2 cellular contexts compared by ENCODE assay signal in the genomic region with DNA sequence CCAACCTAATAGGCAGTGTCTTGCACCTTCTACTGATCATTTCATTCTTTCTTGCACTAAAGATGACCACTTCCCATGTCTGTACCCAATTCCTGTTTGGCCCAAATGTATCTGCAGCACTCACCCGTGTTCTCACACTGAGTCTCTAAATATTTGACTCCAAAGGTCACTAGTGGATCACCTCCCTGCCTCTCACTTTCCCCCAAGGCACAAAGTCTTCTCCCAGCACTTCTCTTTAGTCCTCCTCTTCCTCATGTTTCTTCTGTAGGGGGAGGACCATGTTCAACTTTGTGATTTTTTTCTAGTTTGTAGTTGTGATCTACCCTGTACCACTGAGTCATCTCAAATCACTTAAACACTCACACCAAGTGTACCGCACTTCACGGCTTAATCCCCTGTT.
TF ChIP-seq lines count a peak whose summit lies in the region.

No MANE protein-coding gene starts in this region.

TF ChIP-seq in GM23338, 12 proteins besides CTCF, POLR2A, EP300 and RAD21 (continues in another document):
- TF ChIP-seq NANOG (IDR thresholded peaks at IDR 0.05; ENCODE audit: borderline replicate concordance) (no peak), EZH2 (IDR thresholded peaks at IDR 0.05; ENCODE audit: low read depth, unreplicated experiment) (no peak), CREB1 (CRISPR knock-in tag; IDR thresholded peaks at IDR 0.05; ENCODE audit: low read depth) (no peak), EZH2phosphoT487 (IDR thresholded peaks at IDR 0.05; ENCODE audit: unreplicated experiment) (no peak), REST (IDR thresholded peaks at IDR 0.05; ENCODE audit: unreplicated experiment) (no peak), ZNF331 (CRISPR knock-in tag; IDR thresholded peaks at IDR 0.05; ENCODE audit: low read depth) (no peak), STAT1 (IDR thresholded peaks at IDR 0.05; ENCODE audit: unreplicated experiment) (no peak), JUNB (IDR thresholded peaks at IDR 0.05; ENCODE audit: unreplicated experiment) (no peak), POLR2AphosphoS5 (IDR thresholded peaks at IDR 0.05; ENCODE audit: low read depth) (no peak), ZNF114 (CRISPR knock-in tag; IDR thresholded peaks at IDR 0.05) (no peak)
- TF ChIP-seq, protein P1, sequence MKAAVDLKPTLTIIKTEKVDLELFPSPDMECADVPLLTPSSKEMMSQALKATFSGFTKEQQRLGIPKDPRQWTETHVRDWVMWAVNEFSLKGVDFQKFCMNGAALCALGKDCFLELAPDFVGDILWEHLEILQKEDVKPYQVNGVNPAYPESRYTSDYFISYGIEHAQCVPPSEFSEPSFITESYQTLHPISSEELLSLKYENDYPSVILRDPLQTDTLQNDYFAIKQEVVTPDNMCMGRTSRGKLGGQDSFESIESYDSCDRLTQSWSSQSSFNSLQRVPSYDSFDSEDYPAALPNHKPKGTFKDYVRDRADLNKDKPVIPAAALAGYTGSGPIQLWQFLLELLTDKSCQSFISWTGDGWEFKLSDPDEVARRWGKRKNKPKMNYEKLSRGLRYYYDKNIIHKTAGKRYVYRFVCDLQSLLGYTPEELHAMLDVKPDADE (IDR thresholded peaks at IDR 0.05), result no peak

TF ChIP-seq in H1, 55 proteins besides CTCF, POLR2A, EP300 and RAD21:
- no peak for TF ChIP-seq RXRA (IDR thresholded peaks at IDR 0.05; ENCODE audit: insufficient read depth, low read depth, low read length)
- no peak for TF ChIP-seq BCL11A (IDR thresholded peaks at IDR 0.05; ENCODE audit: low read depth in 2 of 2, low read length in 2 of 2)
- TF ChIP-seq MAFK (IDR thresholded peaks at IDR 0.05; ENCODE audit: low read depth, low read length), result no peak
- TF ChIP-seq ZNF274 (IDR thresholded peaks at IDR 0.05; ENCODE audit: borderline replicate concordance, extremely low read depth, low read length), result no peak
- TF ChIP-seq RBBP5 (IDR thresholded peaks at IDR 0.05; ENCODE audit: borderline replicate concordance, low read depth, low read length), result no peak
- TF ChIP-seq BACH1 (IDR thresholded peaks at IDR 0.05; ENCODE audit: low read length), result no peak
- TF ChIP-seq SIX5 (IDR thresholded peaks at IDR 0.05; ENCODE audit: low read depth, low read length), result no peak
- no peak for TF ChIP-seq TEAD4 (IDR thresholded peaks at IDR 0.05; ENCODE audit: low read depth, low read length)
- TF ChIP-seq GABPA (IDR thresholded peaks at IDR 0.05; ENCODE audit: borderline replicate concordance, insufficient read depth, low read length), result no peak
- no peak for TF ChIP-seq NRF1 (IDR thresholded peaks at IDR 0.05; ENCODE audit: low read depth, low read length)
- TF ChIP-seq, protein P2, sequence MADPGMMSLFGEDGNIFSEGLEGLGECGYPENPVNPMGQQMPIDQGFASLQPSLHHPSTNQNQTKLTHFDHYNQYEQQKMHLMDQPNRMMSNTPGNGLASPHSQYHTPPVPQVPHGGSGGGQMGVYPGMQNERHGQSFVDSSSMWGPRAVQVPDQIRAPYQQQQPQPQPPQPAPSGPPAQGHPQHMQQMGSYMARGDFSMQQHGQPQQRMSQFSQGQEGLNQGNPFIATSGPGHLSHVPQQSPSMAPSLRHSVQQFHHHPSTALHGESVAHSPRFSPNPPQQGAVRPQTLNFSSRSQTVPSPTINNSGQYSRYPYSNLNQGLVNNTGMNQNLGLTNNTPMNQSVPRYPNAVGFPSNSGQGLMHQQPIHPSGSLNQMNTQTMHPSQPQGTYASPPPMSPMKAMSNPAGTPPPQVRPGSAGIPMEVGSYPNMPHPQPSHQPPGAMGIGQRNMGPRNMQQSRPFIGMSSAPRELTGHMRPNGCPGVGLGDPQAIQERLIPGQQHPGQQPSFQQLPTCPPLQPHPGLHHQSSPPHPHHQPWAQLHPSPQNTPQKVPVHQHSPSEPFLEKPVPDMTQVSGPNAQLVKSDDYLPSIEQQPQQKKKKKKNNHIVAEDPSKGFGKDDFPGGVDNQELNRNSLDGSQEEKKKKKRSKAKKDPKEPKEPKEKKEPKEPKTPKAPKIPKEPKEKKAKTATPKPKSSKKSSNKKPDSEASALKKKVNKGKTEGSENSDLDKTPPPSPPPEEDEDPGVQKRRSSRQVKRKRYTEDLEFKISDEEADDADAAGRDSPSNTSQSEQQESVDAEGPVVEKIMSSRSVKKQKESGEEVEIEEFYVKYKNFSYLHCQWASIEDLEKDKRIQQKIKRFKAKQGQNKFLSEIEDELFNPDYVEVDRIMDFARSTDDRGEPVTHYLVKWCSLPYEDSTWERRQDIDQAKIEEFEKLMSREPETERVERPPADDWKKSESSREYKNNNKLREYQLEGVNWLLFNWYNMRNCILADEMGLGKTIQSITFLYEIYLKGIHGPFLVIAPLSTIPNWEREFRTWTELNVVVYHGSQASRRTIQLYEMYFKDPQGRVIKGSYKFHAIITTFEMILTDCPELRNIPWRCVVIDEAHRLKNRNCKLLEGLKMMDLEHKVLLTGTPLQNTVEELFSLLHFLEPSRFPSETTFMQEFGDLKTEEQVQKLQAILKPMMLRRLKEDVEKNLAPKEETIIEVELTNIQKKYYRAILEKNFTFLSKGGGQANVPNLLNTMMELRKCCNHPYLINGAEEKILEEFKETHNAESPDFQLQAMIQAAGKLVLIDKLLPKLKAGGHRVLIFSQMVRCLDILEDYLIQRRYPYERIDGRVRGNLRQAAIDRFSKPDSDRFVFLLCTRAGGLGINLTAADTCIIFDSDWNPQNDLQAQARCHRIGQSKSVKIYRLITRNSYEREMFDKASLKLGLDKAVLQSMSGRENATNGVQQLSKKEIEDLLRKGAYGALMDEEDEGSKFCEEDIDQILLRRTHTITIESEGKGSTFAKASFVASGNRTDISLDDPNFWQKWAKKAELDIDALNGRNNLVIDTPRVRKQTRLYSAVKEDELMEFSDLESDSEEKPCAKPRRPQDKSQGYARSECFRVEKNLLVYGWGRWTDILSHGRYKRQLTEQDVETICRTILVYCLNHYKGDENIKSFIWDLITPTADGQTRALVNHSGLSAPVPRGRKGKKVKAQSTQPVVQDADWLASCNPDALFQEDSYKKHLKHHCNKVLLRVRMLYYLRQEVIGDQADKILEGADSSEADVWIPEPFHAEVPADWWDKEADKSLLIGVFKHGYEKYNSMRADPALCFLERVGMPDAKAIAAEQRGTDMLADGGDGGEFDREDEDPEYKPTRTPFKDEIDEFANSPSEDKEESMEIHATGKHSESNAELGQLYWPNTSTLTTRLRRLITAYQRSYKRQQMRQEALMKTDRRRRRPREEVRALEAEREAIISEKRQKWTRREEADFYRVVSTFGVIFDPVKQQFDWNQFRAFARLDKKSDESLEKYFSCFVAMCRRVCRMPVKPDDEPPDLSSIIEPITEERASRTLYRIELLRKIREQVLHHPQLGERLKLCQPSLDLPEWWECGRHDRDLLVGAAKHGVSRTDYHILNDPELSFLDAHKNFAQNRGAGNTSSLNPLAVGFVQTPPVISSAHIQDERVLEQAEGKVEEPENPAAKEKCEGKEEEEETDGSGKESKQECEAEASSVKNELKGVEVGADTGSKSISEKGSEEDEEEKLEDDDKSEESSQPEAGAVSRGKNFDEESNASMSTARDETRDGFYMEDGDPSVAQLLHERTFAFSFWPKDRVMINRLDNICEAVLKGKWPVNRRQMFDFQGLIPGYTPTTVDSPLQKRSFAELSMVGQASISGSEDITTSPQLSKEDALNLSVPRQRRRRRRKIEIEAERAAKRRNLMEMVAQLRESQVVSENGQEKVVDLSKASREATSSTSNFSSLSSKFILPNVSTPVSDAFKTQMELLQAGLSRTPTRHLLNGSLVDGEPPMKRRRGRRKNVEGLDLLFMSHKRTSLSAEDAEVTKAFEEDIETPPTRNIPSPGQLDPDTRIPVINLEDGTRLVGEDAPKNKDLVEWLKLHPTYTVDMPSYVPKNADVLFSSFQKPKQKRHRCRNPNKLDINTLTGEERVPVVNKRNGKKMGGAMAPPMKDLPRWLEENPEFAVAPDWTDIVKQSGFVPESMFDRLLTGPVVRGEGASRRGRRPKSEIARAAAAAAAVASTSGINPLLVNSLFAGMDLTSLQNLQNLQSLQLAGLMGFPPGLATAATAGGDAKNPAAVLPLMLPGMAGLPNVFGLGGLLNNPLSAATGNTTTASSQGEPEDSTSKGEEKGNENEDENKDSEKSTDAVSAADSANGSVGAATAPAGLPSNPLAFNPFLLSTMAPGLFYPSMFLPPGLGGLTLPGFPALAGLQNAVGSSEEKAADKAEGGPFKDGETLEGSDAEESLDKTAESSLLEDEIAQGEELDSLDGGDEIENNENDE (IDR thresholded peaks at IDR 0.05; ENCODE audit: insufficient replicate concordance, low read length), result no peak
TF ChIP-seq in H1: peak in this region for 0.
